20 cellular contexts compared by ENCODE assay signal in the genomic region with DNA sequence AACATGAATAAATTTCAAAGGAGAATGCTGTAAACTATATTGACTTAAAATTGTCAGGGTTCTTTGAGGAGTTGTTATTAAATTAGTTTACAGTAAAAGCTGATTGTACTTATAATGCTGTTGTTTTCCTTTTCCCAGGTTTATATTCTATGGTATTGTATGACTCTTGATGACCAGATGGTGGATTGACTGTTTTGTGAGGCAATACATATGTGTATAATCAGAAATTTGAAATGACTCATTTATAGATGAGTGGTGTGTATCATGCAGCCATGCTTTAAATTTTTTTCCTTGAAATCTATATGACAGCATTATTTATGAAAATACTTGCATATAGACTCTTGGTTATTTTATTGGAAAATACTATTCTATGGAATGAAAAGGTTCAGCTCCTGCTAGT.
A peak's percentile ranks its signal among the peaks of the same experiment; 100 is the strongest.
DNase-seq lines count a peak whose midpoint lies in the region; ATAC-seq and TF ChIP-seq lines count a peak whose summit lies in the region.
"Had no signal": no experiment of that assay in that cellular context is flagged by ENCODE, and none has a peak within 500 bp of the region (broad histone marks: within the 10 kb centered on the region; RNA-seq: fewer than 3 reads in every experiment).

No MANE protein-coding gene starts in this region.

- H4K20me1 ChIP-seq in GM23248 (ENCODE audit: insufficient read depth) = no peaks in the 10 kb centered on the region
- H4K20me1 ChIP-seq: BLaER1 had no signal

- ATAC-seq in GM21423 (IDR thresholded peaks at IDR 0.05; ENCODE audit: unreplicated experiment) (no peak), GM18505 (IDR thresholded peaks at IDR 0.05; ENCODE audit: unreplicated experiment) (no peak)
- ATAC-seq: A549; CD8-positive, alpha-beta T cell; PC-3 had no signal

- DNase-seq in DMS 273 (lab: John Stamatoyannopoulos, UW; ENCODE audit: unreplicated experiment) (peak; percentile 33), GM23248 (peak; percentile 11), RKO (ENCODE audit: low spot score) (peak; percentile 35), fibroblast of peridontal ligament (ENCODE audit: extremely low read depth) (peak; percentile 40), epidermal melanocyte (ENCODE audit: insufficient read length, low spot score) (no peak)
- DNase-seq: Calu3; CD8-positive, alpha-beta T cell; DMS79; HFFc6; Kasumi-1; NCI-H1092 treated with DMSO at 0.1 percent for 48 hours; NCI-H146; NCI-H2081 treated with DMSO at 0.1 percent for 48 hours; NCI-H524 treated with DMSO at 0.1 percent for 48 hours; PC-3; SJCRH30 had no signal

- H3F3A ChIP-seq in GM23248 (ENCODE audit: insufficient read depth) = no peaks in the 10 kb centered on the region

- H3K79me2 ChIP-seq in GM23248 (ENCODE audit: insufficient read depth) = no peaks in the 10 kb centered on the region

- H3K9me2 ChIP-seq in GM23248 (ENCODE audit: insufficient read depth) = no peaks in the 10 kb centered on the region

- no peaks in the 10 kb centered on the region for H3K4me1 ChIP-seq in GM23248 (ENCODE audit: insufficient read depth)
- H3K4me1 ChIP-seq: A549, BLaER1, SJCRH30 had no signal

- H3K4me2 ChIP-seq in GM23248 (ENCODE audit: unreplicated experiment) = no peak overlapping the region
- H3K4me2 ChIP-seq: A549, BLaER1 had no signal

- no peak overlapping the region for H2AFZ ChIP-seq in GM23248

- in situ Hi-C loops in GM23248 (cut with MboI) = no loop called here

- no peak overlapping the region for H3K9ac ChIP-seq in GM23248
- H3K9ac ChIP-seq: BLaER1 had no signal

- no peaks in the 10 kb centered on the region for H3K27me3 ChIP-seq in GM23248 (replicated peaks; ENCODE audit: insufficient read depth)
- H3K27me3 ChIP-seq: BLaER1, SJCRH30 had no signal

- no peak for TF ChIP-seq POLR2A in GM18505 (IDR thresholded peaks at IDR 0.05; ENCODE audit: borderline replicate concordance, extremely low read depth, insufficient read depth, insufficient read length)

- H3K9me3 ChIP-seq in GM23248 (ENCODE audit: low read depth) = no peaks in the 10 kb centered on the region
- H3K9me3 ChIP-seq: A549, BLaER1, SJCRH30 had no signal

- no peaks in the 10 kb centered on the region; the same call in none of the 2 replicates for H3K36me3 ChIP-seq in GM23248 (ENCODE audit: low read depth)
- H3K36me3 ChIP-seq: SJCRH30 had no signal

- no peak overlapping the region for H3K4me3 ChIP-seq in GM23248
- H3K4me3 ChIP-seq: A549, BLaER1, SJCRH30 had no signal

- no peak overlapping the region for H3K27ac ChIP-seq in GM23248
- H3K27ac ChIP-seq: A549, BLaER1, SJCRH30 had no signal
